ENCODE assay signal across 9 cellular contexts in the genomic region with DNA sequence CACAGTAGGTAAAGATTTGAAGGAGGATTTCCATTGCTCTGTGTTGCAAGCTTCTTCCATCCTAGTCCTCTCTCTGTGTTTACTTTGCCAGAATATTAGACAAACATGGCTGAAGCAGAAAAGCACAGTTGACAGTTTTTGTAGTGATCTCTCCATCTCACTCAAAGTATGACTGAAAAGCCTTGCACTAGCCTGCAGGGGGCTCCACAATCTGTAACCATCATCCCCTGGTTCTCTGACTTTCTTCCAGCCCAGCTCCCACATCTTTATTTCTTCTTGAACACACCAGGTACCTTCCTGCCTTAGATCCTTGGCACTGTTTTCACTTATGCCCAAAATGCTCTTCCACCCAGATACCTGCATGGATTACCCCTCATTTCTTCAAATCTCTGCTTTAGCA. TPM values are rescaled to one million over a fixed set of nuclear protein-coding genes. Genes with fewer than 3 reads are reported as not detected.
DNase-seq lines count a peak whose midpoint lies in the region; ATAC-seq and TF ChIP-seq lines count a peak whose summit lies in the region.
"Had no signal": no experiment of that assay in that cellular context is flagged by ENCODE, and none has a peak within 500 bp of the region (broad histone marks: within the 10 kb centered on the region; RNA-seq: fewer than 3 reads in every experiment).

No MANE protein-coding gene starts in this region.

- no peaks in the 10 kb centered on the region for H3K36me3 Mint-ChIP-seq in activated CD4-positive, alpha-beta T cell treated with anti-CD3 and anti-CD28 coated beads for 36 hours (ENCODE audit: low read depth)
- no peaks in the 10 kb centered on the region for H3K36me3 Mint-ChIP-seq in natural killer cell treated with Interleukin-12 subunit alpha and Interleukin-12 subunit beta and Interleukin-15 and Interleukin-18, amount 100 ng/mL, for 72 hours
- H3K36me3 Mint-ChIP-seq in CD14-positive monocyte = no peaks in the 10 kb centered on the region
- H3K36me3 Mint-ChIP-seq: CD4-positive, CD25-positive, alpha-beta regulatory T cell had no signal

- peak; percentile 77 for TF ChIP-seq CTCF in choroid plexus epithelial cell (conservative IDR thresholded peaks at IDR 0.05; ENCODE audit: low read depth, low read length)
- no peak for TF ChIP-seq CTCF in CD14-positive monocyte (IDR thresholded peaks at IDR 0.05)

- no peak overlapping the region for H3K27ac Mint-ChIP-seq in activated CD4-positive, alpha-beta T cell treated with anti-CD3 and anti-CD28 coated beads for 36 hours
- no peak overlapping the region for H3K27ac Mint-ChIP-seq in natural killer cell treated with Interleukin-12 subunit alpha and Interleukin-12 subunit beta and Interleukin-15 and Interleukin-18, amount 100 ng/mL, for 72 hours
- no peak overlapping the region for H3K27ac Mint-ChIP-seq in CD14-positive monocyte
- H3K27ac Mint-ChIP-seq: CD4-positive, CD25-positive, alpha-beta regulatory T cell had no signal

- DNase-seq in activated CD4-positive, alpha-beta T cell treated with anti-CD3 and anti-CD28 coated beads for 36 hours = peak; percentile 31
- DNase-seq in activated CD4-positive, alpha-beta T cell treated with anti-CD3 and anti-CD28 coated beads for 1 hour = no peak
- DNase-seq in choroid plexus epithelial cell (ENCODE audit: low read depth) (peak; percentile 55), retina (peak; percentile 17), NCI-H748 treated with DMSO at 0.1 percent for 48 hours (lab: John Stamatoyannopoulos, UW) (no peak), CD14-positive monocyte (ENCODE audit: low spot score) (no peak)
- DNase-seq in natural killer cell treated with Interleukin-12 subunit alpha and Interleukin-12 subunit beta and Interleukin-15 and Interleukin-18, amount 100 ng/mL, for 72 hours (ENCODE audit: low spot score) = no peak

- intact Hi-C loops in activated CD4-positive, alpha-beta T cell treated with anti-CD3 and anti-CD28 coated beads for 36 hours (cut with DNase I, micrococcal nuclease) = loop anchor here in 1 of 2 experiments (2.0 kb wide), 1 partner anchor 449 kb away; no protein-coding TSS in a partner anchor
- intact Hi-C loops in CD14-positive monocyte (cut with micrococcal nuclease) = no loop called here

- H3K4me3 ChIP-seq in choroid plexus epithelial cell (ENCODE audit: low read depth, low read length) = no peak overlapping the region

- CTCF ChIA-PET in activated CD4-positive, alpha-beta T cell treated with anti-CD3 and anti-CD28 coated beads for 36 hours (lab: Charles Lee) = interaction anchor here (0.7 to 0.8 kb wide), 2 partner anchors 11 to 247 kb away, joined by 4 read pairs; no protein-coding TSS in a partner anchor

- peaks cover 5% of the 10 kb centered on the region for H3K27me3 Mint-ChIP-seq in activated CD4-positive, alpha-beta T cell treated with anti-CD3 and anti-CD28 coated beads for 36 hours
- H3K27me3 Mint-ChIP-seq in natural killer cell treated with Interleukin-12 subunit alpha and Interleukin-12 subunit beta and Interleukin-15 and Interleukin-18, amount 100 ng/mL, for 72 hours = peaks cover 0 to 3% of the 10 kb centered on the region in 2 donors
- H3K27me3 Mint-ChIP-seq in CD14-positive monocyte (ENCODE audit: low read depth in 3 of 3) = peaks cover 0 to 2% (median 0%) of the 10 kb centered on the region in 3 donors
- H3K27me3 Mint-ChIP-seq: CD4-positive, CD25-positive, alpha-beta regulatory T cell had no signal

- peaks cover 2% of the 10 kb centered on the region for H3K4me1 Mint-ChIP-seq in activated CD4-positive, alpha-beta T cell treated with anti-CD3 and anti-CD28 coated beads for 36 hours
- H3K4me1 Mint-ChIP-seq in natural killer cell treated with Interleukin-12 subunit alpha and Interleukin-12 subunit beta and Interleukin-15 and Interleukin-18, amount 100 ng/mL, for 72 hours (ENCODE audit: low read depth in 2 of 2) = no peaks in the 10 kb centered on the region
- no peaks in the 10 kb centered on the region for H3K4me1 Mint-ChIP-seq in CD14-positive monocyte
- H3K4me1 Mint-ChIP-seq: CD4-positive, CD25-positive, alpha-beta regulatory T cell had no signal

- POLR2A ChIA-PET in activated CD4-positive, alpha-beta T cell treated with anti-CD3 and anti-CD28 coated beads for 36 hours (lab: Charles Lee) = no interaction called here

- no peak overlapping the region for H3K4me3 Mint-ChIP-seq in activated CD4-positive, alpha-beta T cell treated with anti-CD3 and anti-CD28 coated beads for 36 hours
- H3K4me3 Mint-ChIP-seq in natural killer cell treated with Interleukin-12 subunit alpha and Interleukin-12 subunit beta and Interleukin-15 and Interleukin-18, amount 100 ng/mL, for 72 hours = no peak overlapping the region
- no peak overlapping the region for H3K4me3 Mint-ChIP-seq in CD14-positive monocyte
- H3K4me3 Mint-ChIP-seq: CD4-positive, CD25-positive, alpha-beta regulatory T cell had no signal

- ATAC-seq in activated CD4-positive, alpha-beta T cell treated with anti-CD3 and anti-CD28 coated beads for 36 hours = no peak
- ATAC-seq in HG03196 (IDR thresholded peaks at IDR 0.05; ENCODE audit: unreplicated experiment) = peak; percentile 55
- ATAC-seq in natural killer cell treated with Interleukin-12 subunit alpha and Interleukin-12 subunit beta and Interleukin-15 and Interleukin-18, amount 100 ng/mL, for 72 hours = no peak

- peaks cover 2% of the 10 kb centered on the region for H3K9me3 Mint-ChIP-seq in activated CD4-positive, alpha-beta T cell treated with anti-CD3 and anti-CD28 coated beads for 36 hours (ENCODE audit: low read depth)
- H3K9me3 Mint-ChIP-seq in natural killer cell treated with Interleukin-12 subunit alpha and Interleukin-12 subunit beta and Interleukin-15 and Interleukin-18, amount 100 ng/mL, for 72 hours = peaks cover 7% of the 10 kb centered on the region
- peaks cover 3 to 11% (median 3%) of the 10 kb centered on the region in 7 donors for H3K9me3 Mint-ChIP-seq in CD14-positive monocyte

RNA-seq across cellular contexts. Expression of a gene that starts 34.1 kb away (rescaled TPM):
- not detected for total RNA-seq in activated CD4-positive, alpha-beta T cell treated with anti-CD3 and anti-CD28 coated beads for 36 hours
- total RNA-seq in natural killer cell treated with Interleukin-12 subunit alpha and Interleukin-12 subunit beta and Interleukin-15 and Interleukin-18, amount 100 ng/mL, for 72 hours = not detected
- polyA plus RNA-seq in CD14-positive monocyte = not detected
- total RNA-seq: CD4-positive, CD25-positive, alpha-beta regulatory T cell had no signal
- polyA plus RNA-seq: CD4-positive, CD25-positive, alpha-beta regulatory T cell had no signal

Comparison
In these comparisons a context has a peak if more than half of its experiments do, and no peak if none do; other contexts are left out.
1. DNase-seq: peak in activated CD4-positive, alpha-beta T cell treated with anti-CD3 and anti-CD28 coated beads for 36 hours (single experiment), choroid plexus epithelial cell (single experiment) and retina (single experiment); none in activated CD4-positive, alpha-beta T cell treated with anti-CD3 and anti-CD28 coated beads for 1 hour (single experiment), natural killer cell treated with Interleukin-12 subunit alpha and Interleukin-12 subunit beta and Interleukin-15 and Interleukin-18, amount 100 ng/mL, for 72 hours (single experiment), NCI-H748 treated with DMSO at 0.1 percent for 48 hours (single experiment) and CD14-positive monocyte (single experiment).